8 cellular contexts compared by ENCODE assay signal in genomic region chr1:9413143-9413876, GRCh38.
DNase-seq lines count a peak whose midpoint lies in the region; ATAC-seq and TF ChIP-seq lines count a peak whose summit lies in the region.

No MANE protein-coding gene starts in this region.

- H3K9me3 Mint-ChIP-seq in brain = peaks cover 0 to 8% (median 0%) of the 10 kb centered on the region in 5 experiments

- DNase-seq in Right ventricle myocardium inferior (ENCODE audit: missing footprints) = no peak
- no peak for DNase-seq in cardiac septum (ENCODE audit: low spot score)
- DNase-seq in T-helper 2 cell = peak in 4 of 5 experiments; percentile 18 to 86 (median 44)
- DNase-seq in lower lobe of right lung = peak; percentile 58
- DNase-seq in stimulated activated CD8-positive, alpha-beta memory T cell treated with anti-CD3 and anti-CD28 coated beads, Interleukin-4, amount 100 ng/mL, for 48 hours = peak; percentile 80
- no peak for DNase-seq in KBM-7

- no peaks in the 10 kb centered on the region for H3K36me3 ChIP-seq in lower lobe of right lung

- H3K4me3 ChIP-seq in lower lobe of right lung = no peak overlapping the region

- in situ Hi-C loops in KBM-7 (cut with MboI; ENCODE audit: low pct_unique_long_range_greater_than_20kb, low sequenced_read_pairs) = no loop called here

- no peak overlapping the region for H3K4me3 Mint-ChIP-seq in brain

- no peaks in the 10 kb centered on the region for H3K27me3 ChIP-seq in lower lobe of right lung (ENCODE audit: low read depth)

- peak overlapping the region in 3 of 5 experiments; percentile 30 to 49 (median 44) for H3K27ac Mint-ChIP-seq in brain

- TF ChIP-seq CTCF in brain (conservative IDR thresholded peaks at IDR 0.05) (no peak), lower lobe of right lung (IDR thresholded peaks at IDR 0.05) (no peak)

- H3K9me3 ChIP-seq in lower lobe of right lung = no peaks in the 10 kb centered on the region

- peak overlapping the region; percentile 79 for H3K27ac ChIP-seq in lower lobe of right lung

- peaks cover 8% of the 10 kb centered on the region for H3K4me1 Mint-ChIP-seq in brain

- peaks cover 16% of the 10 kb centered on the region for H3K27me3 Mint-ChIP-seq in brain

- intact Hi-C loops in Right ventricle myocardium inferior (cut with DNase I) (loop anchor here (2.0 kb wide), 1 partner anchor 27 kb away; no protein-coding TSS in a partner anchor), cardiac septum (cut with DNase I) (loop anchor here (2.0 kb wide), 1 partner anchor 37 kb away; no protein-coding TSS in a partner anchor), lower lobe of right lung (cut with DNase I) (no loop called here)

- no peaks in the 10 kb centered on the region for H3K36me3 Mint-ChIP-seq in brain

- ATAC-seq in Right ventricle myocardium inferior = peak; percentile 83
- ATAC-seq in HG03175 (IDR thresholded peaks at IDR 0.05; ENCODE audit: unreplicated experiment) = peak; percentile 69
- peak; percentile 75 to 77 for ATAC-seq in lower lobe of right lung

- peaks cover 30% of the 10 kb centered on the region for H3K4me1 ChIP-seq in lower lobe of right lung

Comparison
In these comparisons a context has a peak if more than half of its experiments do, and no peak if none do; other contexts are left out.
1. DNase-seq: peak in T-helper 2 cell (4 of 5), lower lobe of right lung (single experiment) and stimulated activated CD8-positive, alpha-beta memory T cell treated with anti-CD3 and anti-CD28 coated beads, Interleukin-4, amount 100 ng/mL, for 48 hours (single experiment); none in Right ventricle myocardium inferior (single experiment), cardiac septum (single experiment) and KBM-7 (single experiment).
2. Peak in every context shown above with its lines, with median percentiles within 50 percentile points of each other: ATAC-seq.